In the genomic region with DNA sequence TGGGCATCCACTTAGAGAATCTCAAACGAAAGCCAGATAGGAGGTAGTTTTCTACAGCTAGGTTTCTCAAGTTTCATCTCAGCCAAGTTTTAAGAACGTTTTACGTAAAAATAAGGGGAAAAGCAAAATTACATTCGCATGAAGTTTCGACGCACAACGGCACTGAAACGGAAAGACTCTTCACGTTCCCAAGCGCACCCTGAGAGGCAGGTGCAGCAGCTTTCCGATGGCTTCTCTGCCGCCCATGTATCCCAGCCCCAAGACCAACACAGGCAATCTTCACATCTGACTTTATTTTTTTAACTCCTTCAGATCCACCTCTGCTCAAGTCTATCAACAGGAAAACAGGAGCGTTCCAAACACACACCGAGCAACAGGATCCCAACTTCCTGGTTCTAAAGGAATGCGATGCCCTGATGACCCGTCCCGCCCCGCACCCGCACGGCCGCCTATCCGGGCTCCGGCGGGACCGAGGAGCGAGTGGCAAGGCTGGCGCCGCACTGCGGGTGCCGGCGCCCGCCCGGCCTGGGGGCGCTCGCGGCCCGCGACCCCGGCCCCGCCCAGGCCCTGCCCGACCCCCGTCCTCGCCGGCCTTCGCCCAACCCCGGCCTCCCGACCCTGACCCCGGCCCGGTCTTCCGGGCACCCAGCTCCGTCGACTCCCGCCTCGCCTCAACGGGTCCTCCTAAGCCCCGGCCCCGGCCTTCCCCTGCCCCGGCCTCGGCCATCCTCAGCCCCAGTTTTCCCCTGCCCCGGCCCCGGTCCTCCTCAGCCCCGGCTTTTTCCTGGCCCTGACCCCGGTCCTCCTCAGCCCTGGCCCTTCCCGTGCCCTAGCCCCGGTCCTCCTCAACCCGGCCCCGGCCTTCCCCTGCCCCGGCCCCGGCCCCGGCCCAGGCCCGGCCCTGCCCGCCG, we compare ENCODE assay signal across 8 cellular contexts. TPM values are rescaled to one million over a fixed set of nuclear protein-coding genes. Genes with fewer than 3 reads are reported as not detected.
A peak's percentile ranks its signal among the peaks of the same experiment; 100 is the strongest.
DNase-seq lines count a peak whose midpoint lies in the region; ATAC-seq and TF ChIP-seq lines count a peak whose summit lies in the region.

No MANE protein-coding gene starts in this region.

- H3K4me2 ChIP-seq in osteoblast (ENCODE audit: insufficient read depth, low read length): peak overlapping the region; percentile 87

- POLR2A ChIA-PET in AG04450 (lab: Yijun Ruan, JAX): interaction anchor here (0.5 to 1.2 kb wide), 4 partner anchors 8 to 57 kb away, joined by 3 to 11 read pairs (median 6); a partner anchor contains a TSS

- DNase-seq in AG04450 (ENCODE audit: low read depth, low spot score) (no peak), NCI-H69 (lab: John Stamatoyannopoulos, UW) (peak; percentile 23), germinal center (ENCODE audit: low spot score) (peak; percentile 42), osteoblast (ENCODE audit: insufficient read length, low spot score, missing footprints) (peak; percentile 62)
- DNase-seq in activated effector memory CD4-positive, alpha-beta T cell treated with anti-CD3 and anti-CD28 coated beads, Interleukin-2, amount 50 U/mL, for 16 hours: peak; percentile 74

- peaks cover 10% of the 10 kb centered on the region for H3K4me1 ChIP-seq in osteoblast (ENCODE audit: insufficient read depth, low read length)

- peak; percentile 25 for TF ChIP-seq POLR2A in GM18951 (IDR thresholded peaks at IDR 0.05; ENCODE audit: extremely low read depth, insufficient read depth, insufficient read length)

- H3K4me3 ChIP-seq in AG04450 (ENCODE audit: low read depth, low read length): peak overlapping the region; percentile 85
- peak overlapping the region; percentile 83 for H3K4me3 ChIP-seq in osteoblast (ENCODE audit: insufficient read depth, low read length)

- H3K27me3 ChIP-seq in AG04450 (ENCODE audit: control insufficient read depth, insufficient read depth, low read length) (no peaks in the 10 kb centered on the region), osteoblast (ENCODE audit: insufficient read depth, low read length) (no peaks in the 10 kb centered on the region)

- H3K36me3 ChIP-seq in osteoblast (ENCODE audit: insufficient read depth, low read length): peaks cover 13% of the 10 kb centered on the region

- in situ Hi-C loops in GM18951 (cut with MboI; ENCODE audit: low sequenced_read_pairs, unreplicated experiment): no loop called here

- no peak for TF ChIP-seq CTCF in AG04450 (IDR thresholded peaks at IDR 0.05; ENCODE audit: low read depth, low read length)
- TF ChIP-seq CTCF in osteoblast (IDR thresholded peaks at IDR 0.05; ENCODE audit: extremely low read depth, low read depth, low read length): no peak

- no peaks in the 10 kb centered on the region for H3K9me3 ChIP-seq in AG04450 (ENCODE audit: control insufficient read depth, insufficient read depth, low read length)
- no peaks in the 10 kb centered on the region for H3K9me3 ChIP-seq in osteoblast (ENCODE audit: low read depth, low read length)

- no peak for ATAC-seq in HG03565 (IDR thresholded peaks at IDR 0.05; ENCODE audit: unreplicated experiment)
- ATAC-seq in HG02588 (IDR thresholded peaks at IDR 0.05; ENCODE audit: unreplicated experiment): no peak

- CTCF ChIA-PET in AG04450 (lab: Charles Lee): no interaction called here

- peaks cover 49% of the 10 kb centered on the region for H4K20me1 ChIP-seq in osteoblast (ENCODE audit: insufficient read depth, low read length)

- peaks cover 55% of the 10 kb centered on the region for H3K79me2 ChIP-seq in osteoblast (ENCODE audit: insufficient read depth, low read length)

- H3K27ac ChIP-seq in AG04450 (ENCODE audit: low read depth, low read length) (peak overlapping the region; percentile 65), osteoblast (ENCODE audit: low read depth, low read length) (peak overlapping the region; percentile 59)

- H2AFZ ChIP-seq in osteoblast (ENCODE audit: low read length): no peak overlapping the region

RNA-seq across cellular contexts. Expression of a gene that starts 0.8 kb away (rescaled TPM):
- 33.5 and 34.0 TPM in 2 replicates for polyA plus RNA-seq in AG04450 (2011; rRNA removed)
- polyA minus RNA-seq in AG04450 (2011; rRNA and poly(A)+ RNA removed): 56.4 and 73.5 TPM in 2 replicates
- total RNA-seq in osteoblast: 44.5 and 46.0 TPM in 2 replicates

RNA-seq across cellular contexts. Expression of a gene that starts 57.6 kb away (rescaled TPM):
- polyA plus RNA-seq in AG04450 (2011; rRNA removed): 33.4 and 34.9 TPM in 2 replicates
- 26.9 and 27.4 TPM in 2 replicates for polyA minus RNA-seq in AG04450 (2011; rRNA and poly(A)+ RNA removed)
- total RNA-seq in osteoblast: 25.0 and 27.1 TPM in 2 replicates
